In the genomic region with DNA sequence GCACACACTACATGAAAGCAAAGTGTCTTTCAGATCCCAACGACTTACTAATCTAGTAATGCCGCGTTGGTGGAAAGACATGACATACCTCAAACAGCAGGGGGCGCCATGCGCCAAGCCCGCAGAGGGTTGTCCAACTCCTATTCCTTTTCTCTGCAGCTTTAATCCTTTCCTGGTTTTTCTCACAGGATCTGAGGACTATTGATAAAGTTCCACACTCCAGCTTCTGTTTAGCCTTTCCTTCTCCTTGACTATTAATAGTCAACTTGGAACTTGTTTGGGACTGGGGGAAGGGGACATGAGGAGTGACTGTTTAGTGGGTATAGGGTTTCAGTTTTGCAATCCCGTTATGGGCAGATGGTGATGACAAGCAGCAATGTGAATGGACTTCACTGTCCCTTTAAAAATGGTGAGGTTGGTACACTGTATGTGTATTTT, we compare ENCODE assay signal across 8 cellular contexts.
A peak's percentile ranks its signal among the peaks of the same experiment; 100 is the strongest.
DNase-seq lines count a peak whose midpoint lies in the region; ATAC-seq, FAIRE-seq and TF ChIP-seq lines count a peak whose summit lies in the region.

No MANE protein-coding gene starts in this region.

- H3K4me3 ChIP-seq in brain microvascular endothelial cell (ENCODE audit: low read depth, low read length) = no peak overlapping the region

- H3K27ac ChIP-seq in brain microvascular endothelial cell = no peak overlapping the region

- ATAC-seq in HG02759 (IDR thresholded peaks at IDR 0.05; ENCODE audit: unreplicated experiment) = peak; percentile 83
- ATAC-seq in GM19328 (IDR thresholded peaks at IDR 0.05; ENCODE audit: unreplicated experiment) = no peak

- no peaks in the 10 kb centered on the region for H3K27me3 ChIP-seq in brain microvascular endothelial cell (replicated peaks)

- peak; percentile 54 for FAIRE-seq in TTC549 (lab: Jason Lieb, UNC)

- in situ Hi-C loops in brain microvascular endothelial cell (cut with HindIII; ENCODE audit: low pct_ligation_motif_present, low sequenced_read_pairs) = loop anchor here (25.0 kb wide), 1 partner anchor 285 kb away; no protein-coding TSS in a partner anchor

- peaks cover 2% of the 10 kb centered on the region for H3K36me3 ChIP-seq in brain microvascular endothelial cell (replicated peaks)

- peak; percentile 34 for DNase-seq in GF-D8 (lab: John Stamatoyannopoulos, UW)
- DNase-seq in NCI-H2081 treated with DMSO at 0.1 percent for 48 hours (lab: John Stamatoyannopoulos, UW) = peak; percentile 65
- peak; percentile 79 for DNase-seq in brain microvascular endothelial cell
- DNase-seq in inferior parietal cortex (ENCODE audit: extremely low spot score) = peak; percentile 97
- peak; percentile 47 to 69 (median 60) for DNase-seq in stimulated activated CD4-positive, alpha-beta T cell treated with anti-CD3 and anti-CD28 coated beads, Interleukin-12 subunit alpha, Interleukin-12 subunit beta, amount 100 ng/mL, for 48 hours (ENCODE audit: low read depth in 2 of 3, low spot score in 1 of 3)

- peak; percentile 95 for TF ChIP-seq CTCF in brain microvascular endothelial cell (IDR thresholded peaks at IDR 0.05; ENCODE audit: low read depth, low read length, missing control alignments)

Comparison
In these comparisons a context has a peak if more than half of its experiments do, and no peak if none do; other contexts are left out.
1. DNase-seq: peak in every context shown above with its lines; median percentile 97 in inferior parietal cortex; 79 in brain microvascular endothelial cell; 65 in NCI-H2081 treated with DMSO at 0.1 percent for 48 hours; 60 in stimulated activated CD4-positive, alpha-beta T cell treated with anti-CD3 and anti-CD28 coated beads, Interleukin-12 subunit alpha, Interleukin-12 subunit beta, amount 100 ng/mL, for 48 hours; 34 in GF-D8.